14 cellular contexts compared by ENCODE assay signal in genomic region chr10:31756131-31757119, GRCh38.
DNase-seq lines count a peak whose midpoint lies in the region; ATAC-seq and TF ChIP-seq lines count a peak whose summit lies in the region.
"Had no signal": no experiment of that assay in that cellular context is flagged by ENCODE, and none has a peak within 500 bp of the region (broad histone marks: within the 10 kb centered on the region; RNA-seq: fewer than 3 reads in every experiment).

No MANE protein-coding gene starts in this region.

- no peak overlapping the region for H3K4me3 Mint-ChIP-seq in stimulated activated naive CD8-positive, alpha-beta T cell treated with anti-CD3 and anti-CD28 coated beads, Interleukin-15, Interleukin-2, amounts not matched to agents 100 ng/mL and 50 ng/mL, for 24 hours
- H3K4me3 Mint-ChIP-seq: activated T-cell treated with anti-CD3 and anti-CD28 coated beads, Interleukin-2, amount 50 U/mL, for 72 hours; stimulated activated naive B cell treated with anti-CD40 and anti-IgM and Interleukin-4, amounts not matched to agents 10 μg/mL and 1 μg/mL and 100 μg/mL, for 72 hours had no signal

- H4K91ac ChIP-seq in mesenchymal stem cell (ENCODE audit: low read length), result no peak overlapping the region

- H2AK5ac ChIP-seq in mesenchymal stem cell (ENCODE audit: low read length, severe bottlenecking), result no peak overlapping the region

- H3K9me3 ChIP-seq in mesenchymal stem cell (ENCODE audit: control insufficient read depth, low read length) (no peaks in the 10 kb centered on the region), upper lobe of left lung (no peaks in the 10 kb centered on the region)

- H3K27ac ChIP-seq in mesenchymal stem cell (ENCODE audit: low read length, poor library complexity, severe bottlenecking) (no peak overlapping the region), upper lobe of left lung (peak overlapping the region in 2 of 4 donors; percentile 4 to 97)
- H3K27ac ChIP-seq: epithelial cell of prostate had no signal

- H3K79me1 ChIP-seq in mesenchymal stem cell (replicated peaks; ENCODE audit: low read length, poor library complexity, severe bottlenecking), result no peaks in the 10 kb centered on the region

- no peak for ATAC-seq in stimulated activated naive CD8-positive, alpha-beta T cell treated with anti-CD3 and anti-CD28 coated beads, Interleukin-15, Interleukin-2, amounts not matched to agents 100 U/mL and 50 U/mL, for 24 hours
- no peak for ATAC-seq in upper lobe of left lung (ENCODE audit: low FRiP score in 2 of 2)
- ATAC-seq: activated T-cell treated with anti-CD3 and anti-CD28 coated beads, Interleukin-2, amount 50 U/mL, for 72 hours; stimulated activated naive B cell treated with anti-CD40 and anti-IgM and Interleukin-4, amounts not matched to agents 10 μg/mL and 1 μg/mL and 100 μg/mL, for 72 hours had no signal

- peak overlapping the region; percentile 98 for H3K9ac ChIP-seq in mesenchymal stem cell (ENCODE audit: low read length)

- no peaks in the 10 kb centered on the region for H3K27me3 ChIP-seq in mesenchymal stem cell (ENCODE audit: control insufficient read depth in 1 of 2, insufficient read depth in 1 of 2, low read length in 2 of 2)
- no peaks in the 10 kb centered on the region for H3K27me3 ChIP-seq in upper lobe of left lung

- no peak overlapping the region for H2BK120ac ChIP-seq in mesenchymal stem cell (ENCODE audit: low read depth, low read length)

- TF ChIP-seq CTCF in upper lobe of left lung (IDR thresholded peaks at IDR 0.05), result no peak

- peak overlapping the region; percentile 28 for H3K27ac Mint-ChIP-seq in stimulated activated naive CD8-positive, alpha-beta T cell treated with anti-CD3 and anti-CD28 coated beads, Interleukin-15, Interleukin-2, amounts not matched to agents 100 ng/mL and 50 ng/mL, for 24 hours
- H3K27ac Mint-ChIP-seq: activated T-cell treated with anti-CD3 and anti-CD28 coated beads, Interleukin-2, amount 50 U/mL, for 72 hours; stimulated activated naive B cell treated with anti-CD40 and anti-IgM and Interleukin-4, amounts not matched to agents 10 μg/mL and 1 μg/mL and 100 μg/mL, for 72 hours had no signal

- TF ChIP-seq POLR2A in upper lobe of left lung (IDR thresholded peaks at IDR 0.05), result no peak

- WGBS in mesenchymal stem cell, result 88% methylated on average over 21 of the region's 21 CpGs
- 76 to 77% methylated on average over 21 of the region's 21 CpGs for WGBS in upper lobe of left lung, 2 donors

- no peak overlapping the region for H3K4me3 ChIP-seq in mesenchymal stem cell (ENCODE audit: insufficient read depth in 1 of 2, low read depth in 1 of 2, low read length in 2 of 2)
- no peak overlapping the region for H3K4me3 ChIP-seq in upper lobe of left lung

- H3K18ac ChIP-seq in mesenchymal stem cell (ENCODE audit: low read depth in 1 of 2, low read length in 2 of 2), result no peak overlapping the region

- no peak overlapping the region for H3K14ac ChIP-seq in mesenchymal stem cell (ENCODE audit: low read length in 2 of 2)

- H3K27me3 Mint-ChIP-seq in stimulated activated naive CD8-positive, alpha-beta T cell treated with anti-CD3 and anti-CD28 coated beads, Interleukin-15, Interleukin-2, amounts not matched to agents 100 ng/mL and 50 ng/mL, for 24 hours, result no peaks in the 10 kb centered on the region
- H3K27me3 Mint-ChIP-seq: stimulated activated naive B cell treated with anti-CD40 and anti-IgM and Interleukin-4, amounts not matched to agents 10 μg/mL and 1 μg/mL and 100 μg/mL, for 72 hours had no signal

- no peaks in the 10 kb centered on the region for H3K36me3 Mint-ChIP-seq in stimulated activated naive CD8-positive, alpha-beta T cell treated with anti-CD3 and anti-CD28 coated beads, Interleukin-15, Interleukin-2, amounts not matched to agents 100 ng/mL and 50 ng/mL, for 24 hours (ENCODE audit: low read depth)
- H3K36me3 Mint-ChIP-seq: stimulated activated naive B cell treated with anti-CD40 and anti-IgM and Interleukin-4, amounts not matched to agents 10 μg/mL and 1 μg/mL and 100 μg/mL, for 72 hours had no signal

- H3K23ac ChIP-seq in mesenchymal stem cell (ENCODE audit: low read length in 2 of 2), result no peak overlapping the region

- no peak for TF ChIP-seq EP300 in upper lobe of left lung (IDR thresholded peaks at IDR 0.05)

- no peak for DNase-seq in stimulated activated naive CD8-positive, alpha-beta T cell treated with anti-CD3 and anti-CD28 coated beads, Interleukin-15, Interleukin-2, amounts not matched to agents 100 U/mL and 50 U/mL, for 24 hours
- peak; percentile 4 for DNase-seq in SKM-1 treated with dmso at 0.1 percent for 144 hours (lab: John Stamatoyannopoulos, UW; ENCODE audit: unreplicated experiment)
- DNase-seq in mesenchymal stem cell, result no peak
- no peak for DNase-seq in NAMALWA (ENCODE audit: low spot score)
- DNase-seq in DMS79 treated with DMSO at 0.1 percent for 48 hours (lab: John Stamatoyannopoulos, UW), result no peak
- DNase-seq in NCI-H82 treated with DMSO at 0.1 percent for 48 hours (lab: John Stamatoyannopoulos, UW; ENCODE audit: unreplicated experiment), result no peak
- DNase-seq in upper lobe of left lung, result no peak
- DNase-seq: activated CD4-positive, alpha-beta T cell treated with anti-CD3 and anti-CD28 coated beads, Interleukin-2, amount 50 U/mL, for 48 hours; activated T-cell treated with anti-CD3 and anti-CD28 coated beads, Interleukin-2, amount 50 U/mL, for 72 hours; Calu3; NCI-H526; stimulated activated naive B cell treated with anti-CD40 and anti-IgM and Interleukin-4, amounts not matched to agents 10 μg/mL and 1 μg/mL and 100 μg/mL, for 72 hours had no signal

- H3K4ac ChIP-seq in mesenchymal stem cell (ENCODE audit: low read depth in 1 of 2, low read length in 2 of 2), result no peak overlapping the region

- H2BK12ac ChIP-seq in mesenchymal stem cell (ENCODE audit: low read length in 2 of 2), result no peak overlapping the region

- no peaks in the 10 kb centered on the region for H3K9me3 Mint-ChIP-seq in stimulated activated naive CD8-positive, alpha-beta T cell treated with anti-CD3 and anti-CD28 coated beads, Interleukin-15, Interleukin-2, amounts not matched to agents 100 ng/mL and 50 ng/mL, for 24 hours
- H3K9me3 Mint-ChIP-seq: activated T-cell treated with anti-CD3 and anti-CD28 coated beads, Interleukin-2, amount 50 U/mL, for 72 hours; stimulated activated naive B cell treated with anti-CD40 and anti-IgM and Interleukin-4, amounts not matched to agents 10 μg/mL and 1 μg/mL and 100 μg/mL, for 72 hours had no signal

- no peak overlapping the region for H2BK5ac ChIP-seq in mesenchymal stem cell (ENCODE audit: low read depth, low read length, poor library complexity, severe bottlenecking)

- H3K4me1 Mint-ChIP-seq in stimulated activated naive CD8-positive, alpha-beta T cell treated with anti-CD3 and anti-CD28 coated beads, Interleukin-15, Interleukin-2, amounts not matched to agents 100 ng/mL and 50 ng/mL, for 24 hours (ENCODE audit: low read depth), result peaks cover 16% of the 10 kb centered on the region

- H3K4me2 ChIP-seq in mesenchymal stem cell (ENCODE audit: low read length, poor library complexity, severe bottlenecking), result no peak overlapping the region

- H2BK15ac ChIP-seq in mesenchymal stem cell (ENCODE audit: low read depth, poor library complexity, severe bottlenecking), result no peak overlapping the region

- H3K36me3 ChIP-seq in mesenchymal stem cell (ENCODE audit: control insufficient read depth in 1 of 2, insufficient read depth in 2 of 2, low read depth in 1 of 2, low read length in 2 of 2), result no peaks in the 10 kb centered on the region
- no peaks in the 10 kb centered on the region for H3K36me3 ChIP-seq in upper lobe of left lung

- no peak overlapping the region for H2AFZ ChIP-seq in mesenchymal stem cell (ENCODE audit: low read depth, low read length)

- H3K4me1 ChIP-seq in mesenchymal stem cell (ENCODE audit: control insufficient read depth, insufficient read depth, low read depth, low read length) (peaks cover 20% of the 10 kb centered on the region), upper lobe of left lung (peaks cover 15 to 34% (median 18%) of the 10 kb centered on the region in 4 donors)

- H4K8ac ChIP-seq in mesenchymal stem cell (ENCODE audit: low read length), result no peak overlapping the region
